ENCODE assay signal across 8 cellular contexts in the genomic region with DNA sequence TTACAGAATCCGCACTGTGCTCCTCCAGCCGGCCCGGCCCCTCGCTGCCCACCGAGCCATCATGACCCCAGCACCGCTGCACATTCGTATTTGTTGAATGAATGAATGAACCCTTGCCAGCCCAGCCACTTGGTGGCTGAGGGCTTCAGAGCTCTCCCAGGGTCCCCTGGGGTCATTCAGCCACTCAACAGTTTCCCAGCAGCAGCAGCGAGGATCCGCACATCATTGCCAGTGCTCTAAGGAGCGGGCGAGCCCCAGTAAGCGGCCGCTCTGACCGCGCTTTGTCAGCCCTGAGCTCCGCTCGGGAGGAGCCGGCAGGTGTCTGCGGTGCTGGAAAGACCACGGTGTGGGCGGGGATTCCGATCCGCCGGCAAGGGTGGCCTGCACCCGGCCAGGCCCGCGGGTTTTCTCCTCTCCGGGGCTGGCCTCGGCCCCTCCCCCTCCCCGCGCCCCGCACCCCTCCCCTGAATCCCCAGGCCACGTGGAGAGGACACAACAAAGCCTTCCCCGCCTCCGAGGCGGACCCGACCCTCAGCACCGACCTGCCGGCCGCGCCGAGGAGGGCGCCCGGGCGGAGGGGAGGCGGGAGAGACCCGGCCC. TPM values are rescaled to one million over a fixed set of nuclear protein-coding genes. Genes with fewer than 3 reads are reported as not detected.
DNase-seq lines count a peak whose midpoint lies in the region; ATAC-seq lines count a peak whose summit lies in the region.

No MANE protein-coding gene starts in this region.

- H3K9me3 ChIP-seq in mononuclear cell (ENCODE audit: low read depth, low read length): no peaks in the 10 kb centered on the region

- peak overlapping the region; percentile 69 for H3K4me3 ChIP-seq in mononuclear cell (ENCODE audit: low read length)

- ATAC-seq in GM21825 (IDR thresholded peaks at IDR 0.05; ENCODE audit: unreplicated experiment): peak; percentile 24
- peak; percentile 66 for ATAC-seq in stimulated activated naive CD8-positive, alpha-beta T cell treated with anti-CD3 and anti-CD28 coated beads, Interleukin-15, Interleukin-2, amounts not matched to agents 100 U/mL and 50 U/mL, for 24 hours
- no peak for ATAC-seq in HG03139 (IDR thresholded peaks at IDR 0.05; ENCODE audit: unreplicated experiment)

- peaks cover 86% of the 10 kb centered on the region for H3K4me1 ChIP-seq in mononuclear cell (ENCODE audit: insufficient read depth, low read length)

- DNase-seq in COR-L47 (lab: John Stamatoyannopoulos, UW): peak; percentile 60
- peak; percentile 2 for DNase-seq in NCI-H2081 treated with DMSO at 0.1 percent for 48 hours (lab: John Stamatoyannopoulos, UW)
- DNase-seq in activated CD4-positive, alpha-beta T cell treated with anti-CD3 and anti-CD28 coated beads, Interleukin-2, amount 50 U/mL, for 4 hours: peak; percentile 45 to 54
- DNase-seq in effector CD4-positive, alpha-beta T cell: peak; percentile 47
- DNase-seq in stimulated activated naive CD8-positive, alpha-beta T cell treated with anti-CD3 and anti-CD28 coated beads, Interleukin-15, Interleukin-2, amounts not matched to agents 100 U/mL and 50 U/mL, for 24 hours: peak; percentile 82

- H3K27me3 ChIP-seq in mononuclear cell (ENCODE audit: insufficient read depth, low read length): no peaks in the 10 kb centered on the region

RNA-seq across cellular contexts. Expression of a gene that starts 0.6 kb away (rescaled TPM):
- total RNA-seq in mononuclear cell: 44.3 TPM

Comparison
In these comparisons a context has a peak if more than half of its experiments do, and no peak if none do; other contexts are left out.
1. DNase-seq: peak in every context shown above with its lines; median percentile 82 in stimulated activated naive CD8-positive, alpha-beta T cell treated with anti-CD3 and anti-CD28 coated beads, Interleukin-15, Interleukin-2, amounts not matched to agents 100 U/mL and 50 U/mL, for 24 hours; 60 in COR-L47; 50 in activated CD4-positive, alpha-beta T cell treated with anti-CD3 and anti-CD28 coated beads, Interleukin-2, amount 50 U/mL, for 4 hours; 47 in effector CD4-positive, alpha-beta T cell; 2 in NCI-H2081 treated with DMSO at 0.1 percent for 48 hours.